Comparison of ENCODE assay signal across 9 cellular contexts in the genomic region with DNA sequence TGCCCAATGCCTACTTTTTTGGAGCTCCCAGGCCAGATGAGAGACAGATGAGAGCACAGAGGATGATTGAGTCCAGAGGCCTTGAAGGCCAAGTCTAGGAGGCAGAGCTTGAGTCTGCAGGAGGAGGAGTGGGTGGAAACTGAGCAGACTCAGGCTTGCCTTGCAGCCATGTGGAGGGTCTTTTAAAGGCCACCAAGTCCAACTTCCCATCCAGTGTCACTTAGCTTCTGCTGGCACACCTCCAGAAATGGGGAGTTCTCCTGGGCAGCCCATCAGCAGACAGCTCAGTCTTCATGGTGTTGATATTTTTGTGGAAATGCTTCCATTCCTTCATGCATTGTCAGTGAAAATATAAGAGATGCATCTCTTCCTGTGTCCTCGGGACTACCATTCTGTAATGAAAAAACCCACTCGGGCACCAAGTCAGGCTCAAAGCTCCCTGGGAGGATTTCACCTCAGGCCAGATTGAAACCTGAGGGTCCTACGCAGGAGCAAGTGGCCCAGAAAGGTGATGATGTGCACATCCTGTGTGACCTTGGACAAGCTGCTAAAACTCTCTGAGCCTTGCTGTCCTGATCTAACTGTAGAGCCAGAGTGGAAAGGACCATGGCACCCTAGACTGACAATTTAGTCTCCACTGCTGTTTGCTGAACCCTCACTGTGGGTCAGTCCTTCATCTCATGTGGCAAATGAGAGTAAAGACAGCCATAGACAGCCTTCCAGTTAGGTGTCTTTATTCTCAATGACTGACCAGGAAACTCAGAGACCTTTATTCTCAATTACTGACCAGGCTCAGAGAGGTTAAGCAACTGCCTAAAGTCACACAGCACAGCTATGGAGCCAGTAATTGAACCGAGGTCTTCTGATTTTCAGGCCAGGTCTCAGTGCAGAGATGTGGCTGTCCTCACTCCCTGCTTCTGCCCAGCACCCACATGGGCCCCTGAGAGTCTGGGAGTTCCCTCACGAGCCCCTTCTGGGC. TPM values are rescaled to one million over a fixed set of nuclear protein-coding genes. Genes with fewer than 3 reads are reported as not detected.
DNase-seq lines count a peak whose midpoint lies in the region; ATAC-seq lines count a peak whose summit lies in the region.
"Had no signal": no experiment of that assay in that cellular context is flagged by ENCODE, and none has a peak within 500 bp of the region (broad histone marks: within the 10 kb centered on the region; RNA-seq: fewer than 3 reads in every experiment).

No MANE protein-coding gene starts in this region.

- no peaks in the 10 kb centered on the region for H3K9me3 Mint-ChIP-seq in activated CD4-positive, alpha-beta T cell treated with anti-CD3 and anti-CD28 coated beads, Interleukin-2, amount 10 ng/mL, durations not matched to agents 7 days and 5 days
- H3K9me3 Mint-ChIP-seq in activated naive CD8-positive, alpha-beta T cell (ENCODE audit: low read depth), result no peaks in the 10 kb centered on the region
- no peaks in the 10 kb centered on the region for H3K9me3 Mint-ChIP-seq in stimulated activated memory B cell treated with anti-CD40 and anti-IgM and Interleukin-4, amounts not matched to agents 10 μg/mL and 1 μg/mL and 100 μg/mL, for 72 hours

- DNase-seq in activated CD4-positive, alpha-beta T cell treated with anti-CD3 and anti-CD28 coated beads, Interleukin-2, amount 10 ng/mL, durations not matched to agents 7 days and 5 days, result no peak
- DNase-seq in activated CD4-positive, alpha-beta T cell treated with anti-CD3 and anti-CD28 coated beads, Interleukin-2, amount 50 U/mL, for 4 hours, result no peak
- DNase-seq in activated effector memory CD4-positive, alpha-beta T cell treated with anti-CD3 and anti-CD28 coated beads, Interleukin-2, amount 50 U/mL, for 16 hours, result no peak
- no peak for DNase-seq in NCI-H524 (lab: John Stamatoyannopoulos, UW)
- no peak for DNase-seq in NCI-H1417 (lab: John Stamatoyannopoulos, UW)
- DNase-seq: esophagus squamous epithelium had no signal

- H3K4me1 Mint-ChIP-seq in activated CD4-positive, alpha-beta T cell treated with anti-CD3 and anti-CD28 coated beads, Interleukin-2, amount 10 ng/mL, durations not matched to agents 7 days and 5 days, result peaks cover 34% of the 10 kb centered on the region
- H3K4me1 Mint-ChIP-seq in activated naive CD8-positive, alpha-beta T cell (ENCODE audit: low read depth), result peaks cover 27% of the 10 kb centered on the region
- H3K4me1 Mint-ChIP-seq in stimulated activated memory B cell treated with anti-CD40 and anti-IgM and Interleukin-4, amounts not matched to agents 10 μg/mL and 1 μg/mL and 100 μg/mL, for 72 hours, result peaks cover 87% of the 10 kb centered on the region

- CTCF ChIA-PET in activated CD4-positive, alpha-beta T cell treated with anti-CD3 and anti-CD28 coated beads, Interleukin-2, amount 10 ng/mL, durations not matched to agents 7 days and 5 days (lab: Charles Lee), result interaction anchor here (1.5 to 3.4 kb wide), 5 partner anchors 9 to 14 kb away, joined by 4 to 20 read pairs (median 9); no protein-coding TSS in a partner anchor

- POLR2A ChIA-PET in activated CD4-positive, alpha-beta T cell treated with anti-CD3 and anti-CD28 coated beads, Interleukin-2, amount 10 ng/mL, durations not matched to agents 7 days and 5 days (lab: Charles Lee), result no interaction called here

- peak overlapping the region; percentile 60 for H3K27ac Mint-ChIP-seq in activated CD4-positive, alpha-beta T cell treated with anti-CD3 and anti-CD28 coated beads, Interleukin-2, amount 10 ng/mL, durations not matched to agents 7 days and 5 days
- peak overlapping the region; percentile 54 for H3K27ac Mint-ChIP-seq in activated naive CD8-positive, alpha-beta T cell
- H3K27ac Mint-ChIP-seq in stimulated activated memory B cell treated with anti-CD40 and anti-IgM and Interleukin-4, amounts not matched to agents 10 μg/mL and 1 μg/mL and 100 μg/mL, for 72 hours, result peak overlapping the region; percentile 93

- H3K4me3 Mint-ChIP-seq in activated CD4-positive, alpha-beta T cell treated with anti-CD3 and anti-CD28 coated beads, Interleukin-2, amount 10 ng/mL, durations not matched to agents 7 days and 5 days, result no peak overlapping the region
- peak overlapping the region; percentile 46 for H3K4me3 Mint-ChIP-seq in activated naive CD8-positive, alpha-beta T cell
- H3K4me3 Mint-ChIP-seq in stimulated activated memory B cell treated with anti-CD40 and anti-IgM and Interleukin-4, amounts not matched to agents 10 μg/mL and 1 μg/mL and 100 μg/mL, for 72 hours, result peak overlapping the region; percentile 62

- peaks cover 22% of the 10 kb centered on the region for H3K27me3 Mint-ChIP-seq in activated CD4-positive, alpha-beta T cell treated with anti-CD3 and anti-CD28 coated beads, Interleukin-2, amount 10 ng/mL, durations not matched to agents 7 days and 5 days
- peaks cover 2% of the 10 kb centered on the region for H3K27me3 Mint-ChIP-seq in activated naive CD8-positive, alpha-beta T cell
- peaks cover 24% of the 10 kb centered on the region for H3K27me3 Mint-ChIP-seq in stimulated activated memory B cell treated with anti-CD40 and anti-IgM and Interleukin-4, amounts not matched to agents 10 μg/mL and 1 μg/mL and 100 μg/mL, for 72 hours

- ATAC-seq in HG03280 (IDR thresholded peaks at IDR 0.05; ENCODE audit: unreplicated experiment), result peak; percentile 5
- peak; percentile 10 for ATAC-seq in stimulated activated memory B cell treated with anti-CD40 and anti-IgM and Interleukin-4, amounts not matched to agents 10 μg/mL and 1 μg/mL and 100 μg/mL, for 72 hours

- H3K36me3 Mint-ChIP-seq in activated CD4-positive, alpha-beta T cell treated with anti-CD3 and anti-CD28 coated beads, Interleukin-2, amount 10 ng/mL, durations not matched to agents 7 days and 5 days (ENCODE audit: low read depth), result no peaks in the 10 kb centered on the region
- H3K36me3 Mint-ChIP-seq in activated naive CD8-positive, alpha-beta T cell, result no peaks in the 10 kb centered on the region
- peaks cover 16% of the 10 kb centered on the region for H3K36me3 Mint-ChIP-seq in stimulated activated memory B cell treated with anti-CD40 and anti-IgM and Interleukin-4, amounts not matched to agents 10 μg/mL and 1 μg/mL and 100 μg/mL, for 72 hours

RNA-seq across cellular contexts. Expression of gene LRRC32, which starts 2.9 kb away (rescaled TPM):
- total RNA-seq in activated CD4-positive, alpha-beta T cell treated with anti-CD3 and anti-CD28 coated beads, Interleukin-2, amount 10 ng/mL, durations not matched to agents 7 days and 5 days, result under 1 TPM; 0.82 to 0.87 TPM
